In genomic region chr4:72966652-72967051, GRCh38 we compare ENCODE assay signal across 16 cellular contexts.
DNase-seq lines count a peak whose midpoint lies in the region; ATAC-seq lines count a peak whose summit lies in the region.
"Had no signal": no experiment of that assay in that cellular context is flagged by ENCODE, and none has a peak within 500 bp of the region (broad histone marks: within the 10 kb centered on the region; RNA-seq: fewer than 3 reads in every experiment).

No MANE protein-coding gene starts in this region.

- H3K4me1 Mint-ChIP-seq in T-cell: no peaks in the 10 kb centered on the region

- H3K27me3 Mint-ChIP-seq in T-cell: peaks cover 7 to 17% of the 10 kb centered on the region in 2 donors

- ATAC-seq in GM18511 (IDR thresholded peaks at IDR 0.05; ENCODE audit: unreplicated experiment) (peak; percentile 73), GM19372 (IDR thresholded peaks at IDR 0.05; ENCODE audit: low read depth, unreplicated experiment) (peak; percentile 67), HG02852 (IDR thresholded peaks at IDR 0.05; ENCODE audit: unreplicated experiment) (peak; percentile 89), T-cell (replicated peaks in 1 of 4) (no peak), GM21423 (IDR thresholded peaks at IDR 0.05; ENCODE audit: unreplicated experiment) (no peak)
- ATAC-seq: heart right ventricle had no signal

- peaks cover 6 to 13% (median 8%) of the 10 kb centered on the region in 3 donors for H3K9me3 Mint-ChIP-seq in T-cell

- no peaks in the 10 kb centered on the region for H3K36me3 Mint-ChIP-seq in T-cell

- POLR2A ChIA-PET in T-cell (lab: Charles Lee): no interaction called here

- H3K27ac Mint-ChIP-seq in T-cell: no peak overlapping the region
- H3K27ac Mint-ChIP-seq: activated naive CD8-positive, alpha-beta T cell had no signal

- DNase-seq in M059J (ENCODE audit: low read depth) (peak; percentile 30), NCI-H2107 treated with DMSO at 0.1 percent for 48 hours (lab: John Stamatoyannopoulos, UW; ENCODE audit: unreplicated experiment) (no peak), T-cell (no peak)
- DNase-seq in activated CD4-positive, CD25-positive, alpha-beta regulatory T cell (lab: John Stamatoyannopoulos, UW): no peak
- DNase-seq: BE2C; DMS 273 treated with DMSO at 0.1 percent for 48 hours; effector CD4-positive, alpha-beta T cell; heart right ventricle; Karpas-422; NCI-H1436 treated with DMSO at 0.1 percent for 48 hours; NCI-H345 had no signal

- CTCF ChIA-PET in T-cell (lab: Charles Lee): interaction anchor here in 1 of 2 donors (0.6 kb wide), 1 partner anchor 342 kb away, joined by 3 read pairs; no protein-coding TSS in a partner anchor

- no peak overlapping the region for H3K4me3 Mint-ChIP-seq in T-cell
- H3K4me3 Mint-ChIP-seq: activated naive CD8-positive, alpha-beta T cell had no signal

Comparison
In these comparisons a context has a peak if more than half of its experiments do, and no peak if none do; other contexts are left out.
1. ATAC-seq: peak in GM18511 (single experiment), GM19372 (single experiment) and HG02852 (single experiment); none in T-cell (0 of 4) and GM21423 (single experiment).